ENCODE assay signal across 14 cellular contexts in the genomic region with DNA sequence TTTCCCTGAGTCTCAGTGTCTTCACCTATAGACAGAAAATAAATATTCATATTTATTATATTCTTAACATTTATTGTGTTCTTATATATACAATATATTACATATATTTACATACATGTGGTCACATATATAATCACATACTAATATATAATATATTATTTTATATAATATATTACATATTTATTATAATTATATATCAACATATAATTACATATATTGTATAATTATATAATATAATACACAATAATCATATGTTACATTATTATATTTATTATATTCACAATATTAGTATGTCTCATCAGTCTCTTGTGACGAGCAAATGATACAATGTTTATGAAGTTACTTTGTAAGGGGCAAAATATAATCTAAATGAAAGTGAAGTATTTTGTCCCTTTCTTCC.
"Had no signal": no experiment of that assay in that cellular context is flagged by ENCODE, and none has a peak within 500 bp of the region (broad histone marks: within the 10 kb centered on the region; RNA-seq: fewer than 3 reads in every experiment).

No MANE protein-coding gene starts in this region.

- ATAC-seq: activated CD8-positive, alpha-beta T cell treated with anti-CD3 and anti-CD28 coated beads for 36 hours; activated T-cell treated with anti-CD3 and anti-CD28 coated beads, Interleukin-2, amount 50 U/mL, for 4 hours; left lobe of liver; stimulated activated naive CD8-positive, alpha-beta T cell treated with anti-CD3 and anti-CD28 coated beads, Interleukin-15, amount 100 ng/mL, for 72 hours; T-helper 17 cell had no signal

- DNase-seq: activated B cell treated with CpG ODN at 0.5 μM for 24 hours; activated CD4-positive, alpha-beta T cell treated with anti-CD3 and anti-CD28 coated beads for 48 hours; activated CD8-positive, alpha-beta T cell treated with anti-CD3 and anti-CD28 coated beads for 36 hours; activated effector memory CD4-positive, alpha-beta T cell treated with Interleukin-2 at 50 U/mL for 16 hours; activated T-cell treated with anti-CD3 and anti-CD28 coated beads, Interleukin-2, amount 50 U/mL, for 4 hours; central memory CD4-positive, alpha-beta T cell; cortex of kidney; effector CD4-positive, alpha-beta T cell; mesendoderm; occipital lobe; stimulated activated CD4-positive, alpha-beta T cell treated with anti-CD3 and anti-CD28 coated beads, Interleukin-1b, Interleukin-23, amount 100 ng/mL, for 48 hours; stimulated activated naive CD8-positive, alpha-beta T cell treated with anti-CD3 and anti-CD28 coated beads, Interleukin-15, amount 100 ng/mL, for 72 hours; T-helper 17 cell had no signal
